Comparison of ENCODE assay signal across 19 cellular contexts in the genomic region with DNA sequence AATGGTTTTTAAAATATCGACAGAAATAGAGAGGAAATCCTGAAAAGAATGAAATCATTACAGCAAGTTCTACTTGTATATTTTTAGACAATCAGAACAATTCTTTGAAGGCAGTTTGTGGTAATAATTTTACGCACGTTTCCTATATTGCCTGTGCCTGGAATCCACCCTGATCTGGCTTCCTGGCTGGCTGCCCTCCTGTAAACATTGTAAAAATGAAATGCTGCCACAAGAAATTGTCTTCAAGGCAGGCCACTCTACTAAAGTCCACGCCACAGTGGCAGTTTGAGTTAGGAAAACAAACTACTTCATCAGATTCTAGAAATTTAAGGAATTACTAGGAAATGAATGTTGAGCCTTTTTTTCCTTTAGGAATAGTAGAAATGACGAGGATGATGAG.
DNase-seq lines count a peak whose midpoint lies in the region; FAIRE-seq and TF ChIP-seq lines count a peak whose summit lies in the region.
"Had no signal": no experiment of that assay in that cellular context is flagged by ENCODE, and none has a peak within 500 bp of the region (broad histone marks: within the 10 kb centered on the region; RNA-seq: fewer than 3 reads in every experiment).

No MANE protein-coding gene starts in this region.

- H3K9me1 ChIP-seq in endothelial cell of umbilical vein (replicated peaks; ENCODE audit: control insufficient read depth, extremely low read depth, insufficient read depth, low read length), result no peaks in the 10 kb centered on the region

- no peaks in the 10 kb centered on the region for H3K9me3 ChIP-seq in endothelial cell of umbilical vein (replicated peaks; ENCODE audit: control insufficient read depth, insufficient read depth, low read length)
- H3K9me3 ChIP-seq in mucosa of rectum (ENCODE audit: control insufficient read depth in 2 of 2, low read length in 2 of 2), result no peaks in the 10 kb centered on the region
- H3K9me3 ChIP-seq in suprapubic skin, result no peaks in the 10 kb centered on the region
- H3K9me3 ChIP-seq: Caco-2, SJSA1 had no signal

- H3K9ac ChIP-seq in endothelial cell of umbilical vein (replicated peaks; ENCODE audit: extremely low read depth, insufficient read depth, low read length) (no peak overlapping the region), mucosa of rectum (ENCODE audit: low read depth in 1 of 2, low read length in 2 of 2) (peak overlapping the region in 1 of 2 donors; percentile 51)

- TF ChIP-seq POLR2A in endothelial cell of umbilical vein (IDR thresholded peaks at IDR 0.05; ENCODE audit: low read depth, low read length) (no peak), suprapubic skin (IDR thresholded peaks at IDR 0.05) (no peak)

- H3K27ac ChIP-seq in endothelial cell of umbilical vein (ENCODE audit: insufficient read depth, low read depth, low read length) (no peak overlapping the region), mucosa of rectum (ENCODE audit: low read depth in 2 of 2, low read length in 2 of 2) (peak overlapping the region; percentile 44 to 74), suprapubic skin (no peak overlapping the region)
- H3K27ac ChIP-seq: PC-9, SJSA1 had no signal

- dilution Hi-C loops in endothelial cell of umbilical vein (cut with MboI; ENCODE audit: extremely low pct_ligation_motif_present, low sequenced_read_pairs), result no loop called here

- no peak overlapping the region for H3K4me2 ChIP-seq in endothelial cell of umbilical vein (ENCODE audit: insufficient read depth, low read length)
- H3K4me2 ChIP-seq: PC-9 had no signal

- FAIRE-seq in endothelial cell of umbilical vein (lab: Jason Lieb, UNC), result no peak
- FAIRE-seq: G401.6 had no signal

- DNase-seq in H4 (ENCODE audit: low spot score) (peak; percentile 10), M059J (ENCODE audit: low read depth) (peak; percentile 35), endothelial cell of umbilical vein (ENCODE audit: low read depth, low spot score) (peak; percentile 89), suprapubic skin (ENCODE audit: low spot score in 2 of 2) (no peak), DMS 273 treated with DMSO at 0.1 percent for 48 hours (lab: John Stamatoyannopoulos, UW) (no peak), T-helper 9 cell (no peak)
- DNase-seq: ACHN; AML-193; Caco-2; CD4-positive, CD25-positive, alpha-beta regulatory T cell; HCEC 1CT; KBM-7; NCI-H1105; NCI-H1694; NCI-H226; PC-9 had no signal

- 38% methylated on average over 5 of the region's 5 CpGs for WGBS in suprapubic skin

- CTCF ChIA-PET in endothelial cell of umbilical vein (lab: Charles Lee), result no interaction called here

- H3K4me1 ChIP-seq in endothelial cell of umbilical vein (ENCODE audit: control insufficient read depth, extremely low read depth, insufficient read depth, low read length), result no peaks in the 10 kb centered on the region
- H3K4me1 ChIP-seq in mucosa of rectum (ENCODE audit: control insufficient read depth in 2 of 2, insufficient read depth in 2 of 2, low read length in 2 of 2), result peaks cover 10 to 12% of the 10 kb centered on the region in 2 donors
- H3K4me1 ChIP-seq in suprapubic skin, result no peaks in the 10 kb centered on the region
- H3K4me1 ChIP-seq: Caco-2, SJSA1 had no signal

- H3K79me2 ChIP-seq in endothelial cell of umbilical vein (ENCODE audit: control insufficient read depth, insufficient read depth, low read length), result no peaks in the 10 kb centered on the region

- intact Hi-C loops in endothelial cell of umbilical vein (cut with micrococcal nuclease), result no loop called here

- BruUV-seq in endothelial cell of umbilical vein (replicated peaks; lab: Mats Ljungman, UMichigan), result no TSS peak

- no peak overlapping the region for H2AFZ ChIP-seq in endothelial cell of umbilical vein (ENCODE audit: low read depth, low read length)
- H2AFZ ChIP-seq: PC-9 had no signal

- TF ChIP-seq CTCF in endothelial cell of umbilical vein (IDR thresholded peaks at IDR 0.05; ENCODE audit: extremely low read depth in 1 of 2, insufficient read depth in 1 of 2, low read depth in 1 of 2, low read length in 2 of 2), result no peak
- TF ChIP-seq CTCF in suprapubic skin (IDR thresholded peaks at IDR 0.05), result no peak

- no peaks in the 10 kb centered on the region for H4K20me1 ChIP-seq in endothelial cell of umbilical vein (replicated peaks; ENCODE audit: control insufficient read depth, extremely low read depth, insufficient read depth, low read length)

- no peak for TF ChIP-seq EP300 in suprapubic skin (IDR thresholded peaks at IDR 0.05)

- H3K4me3 ChIP-seq in endothelial cell of umbilical vein (replicated peaks in 1 of 3; ENCODE audit: insufficient read depth in 1 of 3, low read depth in 1 of 3, low read length in 3 of 3) (no peak overlapping the region), mucosa of rectum (ENCODE audit: low read length in 2 of 2) (no peak overlapping the region), suprapubic skin (no peak overlapping the region)
- H3K4me3 ChIP-seq: PC-9, SJSA1 had no signal

- H3K36me3 ChIP-seq in endothelial cell of umbilical vein (ENCODE audit: control insufficient read depth in 2 of 2, extremely low read depth in 1 of 2, insufficient read depth in 2 of 2, low read length in 2 of 2) (no peaks in the 10 kb centered on the region), mucosa of rectum (ENCODE audit: control insufficient read depth in 2 of 2, insufficient read depth in 2 of 2, low read length in 2 of 2) (no peaks in the 10 kb centered on the region), suprapubic skin (no peaks in the 10 kb centered on the region)
- H3K36me3 ChIP-seq: SJSA1 had no signal

- H3K27me3 ChIP-seq in endothelial cell of umbilical vein (ENCODE audit: control insufficient read depth in 2 of 2, insufficient read depth in 2 of 2, low read length in 2 of 2) (peaks cover 0 to 6% of the 10 kb centered on the region in 2 experiments), mucosa of rectum (ENCODE audit: control insufficient read depth in 2 of 2, insufficient read depth in 2 of 2, low read length in 2 of 2) (no peaks in the 10 kb centered on the region), suprapubic skin (no peaks in the 10 kb centered on the region)

- POLR2A ChIA-PET in endothelial cell of umbilical vein (lab: Charles Lee), result no interaction called here

TF ChIP-seq in endothelial cell of umbilical vein, 7 proteins besides CTCF, POLR2A, EP300 and RAD21:
- no peak for TF ChIP-seq GATA2 (IDR thresholded peaks at IDR 0.05; ENCODE audit: insufficient read depth, insufficient read length, low read depth, low read length)
- no peak for TF ChIP-seq FOS (IDR thresholded peaks at IDR 0.05; ENCODE audit: borderline replicate concordance, insufficient read depth, low read length)
- TF ChIP-seq POLR2AphosphoS5 (IDR thresholded peaks at IDR 0.05; ENCODE audit: insufficient read depth, low read depth, low read length), result no peak
- no peak for TF ChIP-seq JUN (IDR thresholded peaks at IDR 0.05; ENCODE audit: borderline replicate concordance, insufficient read depth, insufficient read length, low read depth)
- TF ChIP-seq MYC (IDR thresholded peaks at IDR 0.05; ENCODE audit: low read depth, low read length), result no peak
- TF ChIP-seq, protein P1, sequence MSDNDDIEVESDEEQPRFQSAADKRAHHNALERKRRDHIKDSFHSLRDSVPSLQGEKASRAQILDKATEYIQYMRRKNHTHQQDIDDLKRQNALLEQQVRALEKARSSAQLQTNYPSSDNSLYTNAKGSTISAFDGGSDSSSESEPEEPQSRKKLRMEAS (IDR thresholded peaks at IDR 0.05; ENCODE audit: insufficient read depth, insufficient read length), result no peak
- TF ChIP-seq EZH2 (IDR thresholded peaks at IDR 0.05; ENCODE audit: borderline replicate concordance, low read depth, low read length, severe bottlenecking), result no peak
TF ChIP-seq in endothelial cell of umbilical vein: peak in this region for 0.

Comparison
In these comparisons a context has a peak if more than half of its experiments do, and no peak if none do; other contexts are left out.
1. DNase-seq: peak in H4 (single experiment), M059J (single experiment) and endothelial cell of umbilical vein (single experiment); none in suprapubic skin (0 of 2), DMS 273 treated with DMSO at 0.1 percent for 48 hours (single experiment) and T-helper 9 cell (single experiment).
2. H3K27ac ChIP-seq: peak in mucosa of rectum (2 of 2); none in endothelial cell of umbilical vein (single experiment) and suprapubic skin (single experiment).